Comparison of ENCODE assay signal across 1 cellular context in genomic region chrX:46582964-46583363, GRCh38.
TF ChIP-seq lines count a peak whose summit lies in the region.

No MANE protein-coding gene starts in this region.

TF ChIP-seq in HCT116, 20 proteins besides CTCF, POLR2A, EP300 and RAD21 (continued from another document):
- TF ChIP-seq REST (IDR thresholded peaks at IDR 0.05; ENCODE audit: low read depth) (no peak), ELF1 (IDR thresholded peaks at IDR 0.05; ENCODE audit: borderline replicate concordance, low read depth) (no peak), SP1 (IDR thresholded peaks at IDR 0.05; ENCODE audit: low read depth) (no peak), ZBTB33 (IDR thresholded peaks at IDR 0.05; ENCODE audit: extremely low read depth, insufficient replicate concordance, low read length) (no peak), ZNF274 (IDR thresholded peaks at IDR 0.05; ENCODE audit: low read depth, low read length) (no peak)
TF ChIP-seq in HCT116: peak in this region for 1.
